ENCODE assay signal across 8 cellular contexts in the genomic region with DNA sequence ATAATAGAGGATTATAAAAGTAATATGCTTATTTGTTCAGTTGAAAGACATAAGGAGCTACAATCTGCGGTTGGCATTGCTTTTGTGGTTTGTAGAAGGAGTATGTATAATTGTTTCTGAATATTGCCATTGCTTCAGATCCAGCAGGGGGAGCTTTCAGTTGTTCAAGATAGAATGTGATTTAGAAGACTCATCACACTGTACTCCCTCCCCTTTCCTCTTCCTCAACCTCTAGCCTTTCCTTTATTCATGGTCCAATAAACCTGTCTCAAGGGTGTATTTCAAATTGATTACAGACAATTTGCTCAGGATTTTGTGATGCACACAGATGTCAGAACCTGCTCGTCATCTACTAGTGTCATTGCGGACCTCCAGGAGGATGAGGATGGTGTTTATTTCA. TPM values are rescaled to one million over a fixed set of nuclear protein-coding genes. Genes with fewer than 3 reads are reported as not detected.
DNase-seq lines count a peak whose midpoint lies in the region; ATAC-seq and TF ChIP-seq lines count a peak whose summit lies in the region.

No MANE protein-coding gene starts in this region.

- in situ Hi-C loops in IMR-90 (cut with MboI; ENCODE audit: low sequenced_read_pairs): no loop called here

- no peaks in the 10 kb centered on the region for H4K20me1 ChIP-seq in IMR-90 (ENCODE audit: insufficient read depth, low read length)
- 0 out of 2 replicates have a peak, but pooled peaks cover 4% of the 10 kb centered on the region for H4K20me1 ChIP-seq in OCI-LY7 (ENCODE audit: insufficient read depth, low read length)

- no peaks in the 10 kb centered on the region for H3K9me1 ChIP-seq in IMR-90 (ENCODE audit: insufficient read depth, low read length)

- no peak overlapping the region for H2AFZ ChIP-seq in IMR-90 (replicated peaks; ENCODE audit: low read length, poor library complexity)
- no peak overlapping the region for H2AFZ ChIP-seq in OCI-LY7 (ENCODE audit: low read length)

- H3K4ac ChIP-seq in IMR-90 (ENCODE audit: low read depth, low read length): no peak overlapping the region

- TF ChIP-seq POLR2A in breast epithelium (IDR thresholded peaks at IDR 0.05) (no peak), IMR-90 (IDR thresholded peaks at IDR 0.05; ENCODE audit: low read depth, low read length) (no peak)

- peaks cover 75% of the 10 kb centered on the region for H3K36me3 Mint-ChIP-seq in MCF 10A (ENCODE audit: insufficient read depth, unreplicated experiment)
- peaks cover 0 to 73% (median 13%) of the 10 kb centered on the region in 3 donors for H3K36me3 Mint-ChIP-seq in naive thymus-derived CD8-positive, alpha-beta T cell

- H3K4me3 ChIP-seq in breast epithelium (no peak overlapping the region), IMR-90 (ENCODE audit: insufficient read depth, low read depth, low read length) (no peak overlapping the region), OCI-LY7 (ENCODE audit: low read depth, low read length, poor library complexity, severe bottlenecking) (no peak overlapping the region)

- H3K23ac ChIP-seq in IMR-90 (ENCODE audit: low read depth, low read length): no peak overlapping the region

- no peak overlapping the region for H2BK15ac ChIP-seq in IMR-90 (ENCODE audit: low read depth, low read length)

- H2AK5ac ChIP-seq in IMR-90 (ENCODE audit: low read depth, low read length): no peak overlapping the region

- no peak overlapping the region for H2BK5ac ChIP-seq in IMR-90 (ENCODE audit: low read depth, low read length, poor library complexity, severe bottlenecking)

- no peaks in the 10 kb centered on the region for H3K27me3 ChIP-seq in breast epithelium
- no peaks in the 10 kb centered on the region for H3K27me3 ChIP-seq in IMR-90 (ENCODE audit: control insufficient read depth, insufficient read depth, low read length)

- no peak overlapping the region for H2BK120ac ChIP-seq in IMR-90 (ENCODE audit: low read depth, low read length)

- no peak overlapping the region for H4K8ac ChIP-seq in IMR-90 (ENCODE audit: low read depth in 2 of 2, low read length in 2 of 2)

- no peak overlapping the region for H3K9ac ChIP-seq in IMR-90 (ENCODE audit: low read depth, low read length)

- no peak overlapping the region for H3K56ac ChIP-seq in IMR-90 (ENCODE audit: extremely low read depth, insufficient read depth, low read length)

- H3K4me1 ChIP-seq in breast epithelium (no peaks in the 10 kb centered on the region), IMR-90 (ENCODE audit: control insufficient read depth, insufficient read depth, low read length) (no peaks in the 10 kb centered on the region), OCI-LY7 (ENCODE audit: insufficient read depth, low read length, poor library complexity, severe bottlenecking) (no peaks in the 10 kb centered on the region)

- TF ChIP-seq CTCF in MCF 10A (IDR thresholded peaks at IDR 0.05; ENCODE audit: unreplicated experiment): peak; percentile 39
- peak in 1 of 3 donors; percentile 40 for TF ChIP-seq CTCF in breast epithelium (IDR thresholded peaks at IDR 0.05)
- peak; percentile 61 for TF ChIP-seq CTCF in IMR-90 (conservative IDR thresholded peaks at IDR 0.05; ENCODE audit: low read depth, low read length)
- TF ChIP-seq CTCF in OCI-LY7 (conservative IDR thresholded peaks at IDR 0.05; ENCODE audit: low read length): peak; percentile 76

- H3K4me1 Mint-ChIP-seq in MCF 10A (ENCODE audit: insufficient read depth, unreplicated experiment): no peaks in the 10 kb centered on the region
- H3K4me1 Mint-ChIP-seq in naive thymus-derived CD8-positive, alpha-beta T cell: peaks cover 5 to 22% (median 9%) of the 10 kb centered on the region in 4 donors

- H3K18ac ChIP-seq in IMR-90 (ENCODE audit: low read depth, low read length): no peak overlapping the region

- H3K79me1 ChIP-seq in IMR-90 (ENCODE audit: low read depth in 1 of 2, low read length in 2 of 2): no peaks in the 10 kb centered on the region

- no peak overlapping the region for H3K4me2 ChIP-seq in IMR-90 (ENCODE audit: low read depth, low read length)
- no peak overlapping the region for H3K4me2 ChIP-seq in OCI-LY7 (ENCODE audit: low read length)

- DNase-seq in MCF 10A (ENCODE audit: unreplicated experiment) (peak; percentile 53), breast epithelium (ENCODE audit: low spot score in 2 of 2) (no peak), IMR-90 (peak; percentile 57), OCI-LY7 (ENCODE audit: low spot score) (peak; percentile 40), dermis blood vessel endothelial cell (peak; percentile 67), mesenteric fat pad (ENCODE audit: low spot score) (no peak)
- peak in 4 of 10 donors; percentile 4 to 48 (median 34) for DNase-seq in naive thymus-derived CD8-positive, alpha-beta T cell

- H3K4me3 Mint-ChIP-seq in MCF 10A (ENCODE audit: unreplicated experiment): no peak overlapping the region
- H3K4me3 Mint-ChIP-seq in naive thymus-derived CD8-positive, alpha-beta T cell: no peak overlapping the region

- H4K91ac ChIP-seq in IMR-90 (ENCODE audit: insufficient read depth, low read depth, low read length): no peak overlapping the region

- H3K27ac ChIP-seq in breast epithelium: no peak overlapping the region
- H3K27ac ChIP-seq in IMR-90 (ENCODE audit: insufficient read depth, low read length): no peak overlapping the region
- H3K27ac ChIP-seq in OCI-LY7 (ENCODE audit: low read depth, low read length, poor library complexity, severe bottlenecking): no peak overlapping the region

- no peak overlapping the region for H4K5ac ChIP-seq in IMR-90 (ENCODE audit: low read depth, low read length)

- no peak overlapping the region for H2AK9ac ChIP-seq in IMR-90 (replicated peaks; ENCODE audit: low read depth, low read length, poor library complexity)

- H3K27ac Mint-ChIP-seq in MCF 10A (ENCODE audit: low read depth, unreplicated experiment): no peak overlapping the region
- no peak overlapping the region for H3K27ac Mint-ChIP-seq in naive thymus-derived CD8-positive, alpha-beta T cell

- no peaks in the 10 kb centered on the region for H3K9me2 ChIP-seq in OCI-LY7 (ENCODE audit: insufficient read depth, low read length)

- H3K36me3 ChIP-seq in breast epithelium (no peaks in the 10 kb centered on the region), IMR-90 (ENCODE audit: control insufficient read depth, insufficient read depth, low read length) (peaks cover 4% of the 10 kb centered on the region), OCI-LY7 (ENCODE audit: insufficient read depth, low read length) (peaks cover 93% of the 10 kb centered on the region)

- POLR2A ChIA-PET in MCF 10A (lab: Yijun Ruan, JAX): interaction anchor here (0.8 to 1.4 kb wide), 7 partner anchors 9 to 213 kb away, joined by 3 to 9 read pairs (median 4); no protein-coding TSS in a partner anchor
- POLR2A ChIA-PET in IMR-90 (lab: Charles Lee; ENCODE audit: unreplicated experiment): no interaction called here
- POLR2A ChIA-PET in OCI-LY7 (lab: Charles Lee): interaction anchor here (0.6 to 1.2 kb wide), 6 partner anchors 9 to 130 kb away, joined by 3 to 6 read pairs (median 4); no protein-coding TSS in a partner anchor
- POLR2A ChIA-PET in naive thymus-derived CD8-positive, alpha-beta T cell (lab: Charles Lee): interaction anchor here (1.4 kb wide), 1 partner anchor 9 kb away, joined by 6 read pairs; the partner anchor contains the start of gene PRMT3

- ATAC-seq in GM21619 (IDR thresholded peaks at IDR 0.05; ENCODE audit: unreplicated experiment) (peak; percentile 90), IMR-90 (ENCODE audit: low read depth) (peak; percentile 87)
- ATAC-seq in naive thymus-derived CD8-positive, alpha-beta T cell: peak; percentile 75 to 83

- WGBS in IMR-90 (ENCODE audit: extremely low coverage in 2 of 2, insufficient read length in 1 of 2), 2 experiments: no CpG with 5 or more reads among the region's 3 CpGs

- dilution Hi-C loops in IMR-90 (cut with HindIII; ENCODE audit: low sequenced_read_pairs, unreplicated experiment): no loop called here

- H3K27me3 Mint-ChIP-seq in MCF 10A (ENCODE audit: insufficient read depth, unreplicated experiment): no peaks in the 10 kb centered on the region
- H3K27me3 Mint-ChIP-seq in naive thymus-derived CD8-positive, alpha-beta T cell: no peaks in the 10 kb centered on the region

- H3K9me3 ChIP-seq in breast epithelium: no peaks in the 10 kb centered on the region
- H3K9me3 ChIP-seq in IMR-90 (ENCODE audit: control insufficient read depth, insufficient read depth, low read length): no peaks in the 10 kb centered on the region
- no peaks in the 10 kb centered on the region for H3K9me3 ChIP-seq in OCI-LY7 (ENCODE audit: low read length)

- no peak overlapping the region for H3K14ac ChIP-seq in IMR-90 (replicated peaks; ENCODE audit: low read depth, low read length)

- no peaks in the 10 kb centered on the region for H3K9me3 Mint-ChIP-seq in MCF 10A (ENCODE audit: unreplicated experiment)
- no peaks in the 10 kb centered on the region for H3K9me3 Mint-ChIP-seq in naive thymus-derived CD8-positive, alpha-beta T cell

- TF ChIP-seq RAD21 in IMR-90 (IDR thresholded peaks at IDR 0.05; ENCODE audit: low read length): peak; percentile 44

- H3K79me2 ChIP-seq in OCI-LY7 (ENCODE audit: insufficient read depth, low read depth, low read length): peaks cover 21% of the 10 kb centered on the region; the same call in 1 of the 2 replicates

- no peak overlapping the region for H2BK20ac ChIP-seq in IMR-90 (ENCODE audit: low read depth, low read length)

- BruUV-seq in MCF 10A (replicated peaks; lab: Mats Ljungman, UMichigan): no TSS peak
- no TSS peak for BruUV-seq in IMR-90 (replicated peaks; lab: Mats Ljungman, UMichigan)
- BruUV-seq in OCI-LY7 (replicated peaks; lab: Mats Ljungman, UMichigan): no TSS peak

- intact Hi-C loops in MCF 10A (cut with micrococcal nuclease): loop anchor here (1.0 to 5.0 kb wide), 2 partner anchors 45 to 213 kb away; no protein-coding TSS in a partner anchor
- intact Hi-C loops in breast epithelium (cut with DNase I; ENCODE audit: low total_unique reads): no loop called here
- intact Hi-C loops in IMR-90 (cut with micrococcal nuclease): loop anchor here (1.0 kb wide), 2 partner anchors 46 to 213 kb away; no protein-coding TSS in a partner anchor
- intact Hi-C loops in OCI-LY7 (cut with micrococcal nuclease; ENCODE audit: unreplicated experiment): loop anchor here (10.0 kb wide), 1 partner anchor 48 kb away; no protein-coding TSS in a partner anchor

- CTCF ChIA-PET in MCF 10A (lab: Yijun Ruan, JAX) (interaction anchor here (0.5 to 7.7 kb wide), 40 partner anchors 8 to 1733 kb away, joined by 3 to 121 read pairs (median 4); partner anchors contain the start of gene SLC6A5), IMR-90 (lab: Yijun Ruan, JAX) (interaction anchor here (0.7 to 1.7 kb wide), 12 partner anchors 8 to 229 kb away, joined by 4 to 15 read pairs (median 5); no protein-coding TSS in a partner anchor), OCI-LY7 (lab: Charles Lee; ENCODE audit: unreplicated experiment) (no interaction called here)

RNA-seq across cellular contexts. Expression of gene PRMT3, which starts 9.8 kb away (rescaled TPM):
- total RNA-seq in MCF 10A (2022) (45.1 and 60.1 TPM in 2 replicates), breast epithelium (10 to 100 TPM; 14.9 to 26.2 (median 18.4) TPM), IMR-90 (2012; rRNA removed) (11.3 and 15.0 TPM in 2 replicates), OCI-LY7 (2022) (44.6 and 50.0 TPM in 2 replicates), dermis blood vessel endothelial cell (11.7 and 16.2 TPM in 2 replicates), mesenteric fat pad (13.5 TPM)
- 6.2 and 8.8 TPM in 2 replicates for polyA plus RNA-seq in IMR-90 (2012; rRNA removed)
- 2.9 TPM in 2 replicates for polyA plus RNA-seq in IMR-90 (2012; cell fraction: cytosol; rRNA removed)
- 2.4 and 7.3 TPM in 2 replicates for polyA plus RNA-seq in IMR-90 (2012; cell fraction: nucleus; rRNA removed; ENCODE audit: low replicate concordance)
- total RNA-seq in OCI-LY7 (2014; rRNA removed; shearing (Covaris generic)): 23.9 and 34.0 TPM in 2 replicates
- 10 to 100 TPM; 17.8 to 19.1 TPM for total RNA-seq in naive thymus-derived CD8-positive, alpha-beta T cell
- 1 to 10 TPM; 6.5 to 8.7 (median 7.4) TPM for polyA plus RNA-seq in naive thymus-derived CD8-positive, alpha-beta T cell

RNA-seq across cellular contexts. Expression of gene HTATIP2, which starts 33.8 kb away (rescaled TPM):
- total RNA-seq in MCF 10A (2022) (42.5 and 55.8 TPM in 2 replicates), breast epithelium (10 to 100 TPM; 39.7 to 55.8 (median 41.4) TPM), IMR-90 (2012; rRNA removed) (7.2 and 13.6 TPM in 2 replicates), OCI-LY7 (2022) (13.9 and 18.2 TPM in 2 replicates), dermis blood vessel endothelial cell (75.9 and 94.3 TPM in 2 replicates), mesenteric fat pad (38.9 TPM)
- polyA plus RNA-seq in IMR-90 (2012; rRNA removed): 10.8 and 11.6 TPM in 2 replicates
- 3.0 and 8.1 TPM in 2 replicates for polyA plus RNA-seq in IMR-90 (2012; cell fraction: cytosol; rRNA removed)
- 1.5 and 11.6 TPM in 2 replicates for polyA plus RNA-seq in IMR-90 (2012; cell fraction: nucleus; rRNA removed; ENCODE audit: low replicate concordance)
- total RNA-seq in OCI-LY7 (2014; rRNA removed; shearing (Covaris generic)): not detected in 2 replicates
- total RNA-seq in naive thymus-derived CD8-positive, alpha-beta T cell: 10 to 100 TPM; 44.0 to 47.0 TPM
- polyA plus RNA-seq in naive thymus-derived CD8-positive, alpha-beta T cell: 10 to 100 TPM; 52.8 to 54.4 (median 53.0) TPM

Comparison
In these comparisons a context has a peak if more than half of its experiments do, and no peak if none do; other contexts are left out.
1. DNase-seq: peak in MCF 10A (single experiment), IMR-90 (single experiment), OCI-LY7 (single experiment) and dermis blood vessel endothelial cell (single experiment); none in breast epithelium (0 of 2) and mesenteric fat pad (single experiment).
2. Peak in every context shown above with its lines, with median percentiles within 50 percentile points of each other: ATAC-seq.